In the genomic region with DNA sequence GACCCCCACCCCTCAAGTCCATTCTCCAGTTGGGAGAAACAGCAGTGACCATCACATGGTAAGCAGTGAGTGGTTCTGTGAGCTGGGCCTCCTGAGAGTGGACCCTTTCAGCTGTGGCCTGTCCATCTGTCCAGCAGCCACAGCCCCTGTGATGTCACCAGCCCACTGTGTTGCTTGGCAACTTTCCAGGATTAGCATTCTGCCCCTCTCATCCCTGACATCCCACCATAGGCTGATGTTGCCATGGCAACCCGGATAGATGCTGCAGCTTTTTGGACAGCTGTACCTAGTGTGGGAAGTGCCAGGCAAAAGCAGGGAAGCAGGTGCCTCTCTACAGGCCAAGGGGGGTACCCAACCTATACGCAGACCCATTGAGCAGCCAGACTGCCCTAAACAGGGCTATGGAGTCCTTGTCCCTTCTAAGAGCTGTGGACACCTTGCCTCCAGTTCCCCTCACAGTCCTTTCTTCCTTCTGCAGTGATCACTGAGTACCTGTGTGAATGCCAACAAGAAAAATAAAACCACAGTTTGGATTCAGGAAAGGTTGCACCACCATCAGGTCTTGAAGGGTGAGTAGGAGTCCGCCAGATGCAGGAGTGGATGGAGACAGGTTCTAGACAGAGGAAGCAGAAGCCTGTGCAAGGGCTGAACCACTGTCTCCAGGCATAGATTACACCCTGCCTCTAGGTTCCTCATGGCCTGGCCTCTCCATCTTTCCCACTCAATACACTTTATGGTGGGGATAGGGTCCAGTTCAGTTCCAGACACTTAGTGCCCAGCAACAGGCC, we compare ENCODE assay signal across 11 cellular contexts. TPM values are rescaled to one million over a fixed set of nuclear protein-coding genes. Genes with fewer than 3 reads are reported as not detected.
DNase-seq lines count a peak whose midpoint lies in the region; ATAC-seq and TF ChIP-seq lines count a peak whose summit lies in the region.
"Had no signal": no experiment of that assay in that cellular context is flagged by ENCODE, and none has a peak within 500 bp of the region (broad histone marks: within the 10 kb centered on the region; RNA-seq: fewer than 3 reads in every experiment).

A gene (plus strand): TSS at position 343 of the 788 bp plus-strand sequence. CDS start 6,124 bp downstream, outside the sequence.

- H3K4me3 ChIP-seq in CD4-positive, alpha-beta memory T cell (ENCODE audit: low read length in 2 of 2) = no peak within 1 kb of the TSS
- H3K4me3 ChIP-seq in HUES64 (ENCODE audit: low read length) = peak within 1 kb of the TSS; percentile 57
- H3K4me3 ChIP-seq: HAP-1, SJSA1 had no signal

- no peak for ATAC-seq in effector memory CD8-positive, alpha-beta T cell (replicated peaks)

- CTCF ChIA-PET in CD4-positive, alpha-beta memory T cell (lab: Charles Lee; ENCODE audit: partially characterized antibody) = interaction anchor here (2.3 to 2.7 kb wide), 2 partner anchors 23 to 26 kb away, joined by 5 to 15 read pairs; no protein-coding TSS in a partner anchor

- WGBS in HUES64 = 94% methylated on average over 3 of the region's 3 CpGs

- peaks cover 17% of the 10 kb centered on the region for H3K4me1 ChIP-seq in CD4-positive, alpha-beta memory T cell (ENCODE audit: insufficient read depth, low read length)
- H3K4me1 ChIP-seq in HUES64 (ENCODE audit: insufficient read depth, low read length) = no peaks in the 10 kb centered on the region; the same call in 1 of the 2 replicates
- H3K4me1 ChIP-seq: HAP-1, prostate gland had no signal

- H3K36me3 Mint-ChIP-seq in CD4-positive, alpha-beta memory T cell = peaks cover 0 to 8% of the 10 kb centered on the region in 2 donors
- H3K36me3 Mint-ChIP-seq in effector memory CD8-positive, alpha-beta T cell (ENCODE audit: insufficient read depth) = peaks cover 3% of the 10 kb centered on the region
- H3K36me3 Mint-ChIP-seq in neural crest cell (ENCODE audit: low read depth) = no peaks in the 10 kb centered on the region

- intact Hi-C loops in CD4-positive, alpha-beta memory T cell (cut with micrococcal nuclease) = loop anchor here (5.0 kb wide), 1 partner anchor 39 kb away; a partner anchor contains a TSS

- no peaks in the 10 kb centered on the region for H3K27me3 ChIP-seq in CD4-positive, alpha-beta memory T cell (ENCODE audit: insufficient read depth, low read length)
- H3K27me3 ChIP-seq in HUES64 (ENCODE audit: insufficient read depth, low read length) = peaks cover 15% of the 10 kb centered on the region
- H3K27me3 ChIP-seq: SJSA1 had no signal

- POLR2A ChIA-PET in CD4-positive, alpha-beta memory T cell (lab: Charles Lee; ENCODE audit: partially characterized antibody) = interaction anchor here (1.0 to 1.7 kb wide), 2 partner anchors 29 to 39 kb away, joined by 5 to 7 read pairs; a partner anchor contains a TSS

- no peaks in the 10 kb centered on the region for H3K36me3 ChIP-seq in CD4-positive, alpha-beta memory T cell (ENCODE audit: insufficient read depth, low read length)
- no peaks in the 10 kb centered on the region for H3K36me3 ChIP-seq in HUES64 (ENCODE audit: insufficient read depth, low read length)
- H3K36me3 ChIP-seq: HAP-1, prostate gland, SJSA1 had no signal

- H3K9me3 Mint-ChIP-seq in CD4-positive, alpha-beta memory T cell = no peaks in the 10 kb centered on the region
- no peaks in the 10 kb centered on the region for H3K9me3 Mint-ChIP-seq in effector memory CD8-positive, alpha-beta T cell
- H3K9me3 Mint-ChIP-seq in neural crest cell = no peaks in the 10 kb centered on the region

- no peak for TF ChIP-seq CTCF in neural crest cell (conservative IDR thresholded peaks at IDR 0.05)

- peak within 1 kb of the TSS in 5 of 8 donors; percentile 4 to 63 (median 14) for H3K4me3 Mint-ChIP-seq in CD4-positive, alpha-beta memory T cell
- peak within 1 kb of the TSS; percentile 59 for H3K4me3 Mint-ChIP-seq in effector memory CD8-positive, alpha-beta T cell
- H3K4me3 Mint-ChIP-seq in neural crest cell = no peak within 1 kb of the TSS

- peaks cover 9 to 30% (median 15%) of the 10 kb centered on the region in 4 donors for H3K4me1 Mint-ChIP-seq in CD4-positive, alpha-beta memory T cell
- peaks cover 15 to 18% of the 10 kb centered on the region in 2 donors for H3K4me1 Mint-ChIP-seq in effector memory CD8-positive, alpha-beta T cell (ENCODE audit: low read depth in 2 of 2)
- H3K4me1 Mint-ChIP-seq in neural crest cell = peaks cover 45% of the 10 kb centered on the region

- no peak within 1 kb of the TSS for H3K9ac ChIP-seq in HUES64 (ENCODE audit: low read depth, low read length)

- no peaks in the 10 kb centered on the region for H3K27me3 Mint-ChIP-seq in CD4-positive, alpha-beta memory T cell
- no peaks in the 10 kb centered on the region for H3K27me3 Mint-ChIP-seq in effector memory CD8-positive, alpha-beta T cell
- H3K27me3 Mint-ChIP-seq in neural crest cell (ENCODE audit: low read depth) = peaks cover 10% of the 10 kb centered on the region

- no peak for DNase-seq in CD4-positive, alpha-beta memory T cell
- DNase-seq in effector memory CD8-positive, alpha-beta T cell = no peak
- DNase-seq in neural crest cell (ENCODE audit: low read depth, low spot score) (peak; percentile 32), OCI-M2 (lab: John Stamatoyannopoulos, UW; ENCODE audit: unreplicated experiment) (no peak), middle frontal gyrus (ENCODE audit: extremely low spot score, low spot score) (no peak), GOT3 (lab: John Stamatoyannopoulos, UW) (no peak)
- DNase-seq in activated CD4-positive, CD25-positive, alpha-beta regulatory T cell treated with anti-CD3 and anti-CD28 coated beads, Interleukin-2, amount 50 U/mL, for 72 hours = no peak

- peak within 1 kb of the TSS; percentile 23 for H3K27ac ChIP-seq in CD4-positive, alpha-beta memory T cell (ENCODE audit: low read depth, low read length)
- no peak within 1 kb of the TSS for H3K27ac ChIP-seq in HUES64 (ENCODE audit: low read depth, low read length)
- H3K27ac ChIP-seq: prostate gland, SJSA1 had no signal

- no peaks in the 10 kb centered on the region for H3K9me3 ChIP-seq in CD4-positive, alpha-beta memory T cell (ENCODE audit: control insufficient read depth in 1 of 2, low read length in 2 of 2)
- no peaks in the 10 kb centered on the region for H3K9me3 ChIP-seq in HUES64 (ENCODE audit: insufficient read depth, low read depth, low read length)
- H3K9me3 ChIP-seq: HAP-1, prostate gland, SJSA1 had no signal

- peak within 1 kb of the TSS; percentile 31 to 89 (median 73) for H3K27ac Mint-ChIP-seq in CD4-positive, alpha-beta memory T cell
- peak within 1 kb of the TSS; percentile 49 to 67 for H3K27ac Mint-ChIP-seq in effector memory CD8-positive, alpha-beta T cell
- H3K27ac Mint-ChIP-seq in neural crest cell (ENCODE audit: unreplicated experiment) = no peak within 1 kb of the TSS

RNA-seq across cellular contexts. Expression of the gene that starts here (rescaled TPM):
- 10 to 100 TPM; 45.1 to 49.8 TPM for total RNA-seq in CD4-positive, alpha-beta memory T cell
- 1 to 10 TPM in 1 of 2 donors, under 1 TPM in 1; 0.02 to 1.2 TPM for polyA plus RNA-seq in CD4-positive, alpha-beta memory T cell
- polyA plus RNA-seq in HUES64 (2013, experiment 1 of 2) = 0.40 TPM
- polyA plus RNA-seq in HUES64 (2013, experiment 2 of 2) = 0.89 TPM
- 2.4 and 3.2 TPM in 2 replicates for total RNA-seq in neural crest cell

Comparison
In these comparisons a context has a peak if more than half of its experiments do, and no peak if none do; other contexts are left out.
1. RNA of the gene that starts here (total RNA-seq): 45.1 to 49.8 TPM in CD4-positive, alpha-beta memory T cell; 2.4 to 3.2 TPM in neural crest cell; every median in the first group is over 10 times any median in the second.